Comparison of ENCODE assay signal across 1 cellular context in the genomic region with DNA sequence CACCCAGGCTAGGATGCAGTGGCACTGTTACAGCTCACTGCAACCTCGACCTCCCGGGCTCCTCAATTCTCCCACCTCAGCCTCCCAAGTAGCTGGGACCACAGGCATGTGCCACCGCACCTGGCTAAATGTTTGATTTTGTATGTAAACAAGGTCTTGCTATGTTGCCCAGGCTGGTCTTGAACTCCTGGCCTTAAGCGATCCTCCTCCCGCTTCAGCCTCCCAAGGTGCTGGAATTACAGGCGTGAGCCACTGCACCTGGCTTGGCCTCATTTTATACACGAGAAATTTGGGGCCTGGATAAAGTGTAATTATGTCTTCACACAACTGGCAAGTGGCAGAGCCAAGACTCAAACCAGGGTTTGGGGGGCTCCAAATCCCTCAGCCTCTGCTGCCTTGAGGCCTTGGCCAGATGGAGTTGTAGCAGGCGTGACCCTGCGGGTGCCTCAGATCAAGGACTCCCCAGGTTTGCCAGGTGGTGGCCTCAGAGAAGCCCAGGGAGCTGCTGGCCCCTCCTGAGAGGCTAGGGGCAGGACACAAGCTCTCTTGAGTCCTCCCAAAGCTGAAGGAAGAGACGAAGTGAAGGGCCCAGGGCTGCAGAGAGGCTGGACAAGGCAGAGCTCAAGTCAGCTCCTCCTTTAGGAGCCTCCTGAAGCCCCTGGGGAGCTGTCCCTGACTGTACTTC.
TF ChIP-seq lines count a peak whose summit lies in the region.

No MANE protein-coding gene starts in this region.

TF ChIP-seq in H1, 55 proteins besides CTCF, POLR2A, EP300 and RAD21:
- TF ChIP-seq RNF2 (IDR thresholded peaks at IDR 0.05; ENCODE audit: borderline replicate concordance, low read depth, low read length, missing control alignments, poor library complexity, severe bottlenecking) (no peak), SAP30 (IDR thresholded peaks at IDR 0.05; ENCODE audit: insufficient read depth, insufficient replicate concordance, low read length) (no peak)
- TF ChIP-seq, protein P1, sequence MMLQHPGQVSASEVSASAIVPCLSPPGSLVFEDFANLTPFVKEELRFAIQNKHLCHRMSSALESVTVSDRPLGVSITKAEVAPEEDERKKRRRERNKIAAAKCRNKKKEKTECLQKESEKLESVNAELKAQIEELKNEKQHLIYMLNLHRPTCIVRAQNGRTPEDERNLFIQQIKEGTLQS (IDR thresholded peaks at IDR 0.05; ENCODE audit: insufficient read depth, low read depth, low read length), result no peak
